In the genomic region with DNA sequence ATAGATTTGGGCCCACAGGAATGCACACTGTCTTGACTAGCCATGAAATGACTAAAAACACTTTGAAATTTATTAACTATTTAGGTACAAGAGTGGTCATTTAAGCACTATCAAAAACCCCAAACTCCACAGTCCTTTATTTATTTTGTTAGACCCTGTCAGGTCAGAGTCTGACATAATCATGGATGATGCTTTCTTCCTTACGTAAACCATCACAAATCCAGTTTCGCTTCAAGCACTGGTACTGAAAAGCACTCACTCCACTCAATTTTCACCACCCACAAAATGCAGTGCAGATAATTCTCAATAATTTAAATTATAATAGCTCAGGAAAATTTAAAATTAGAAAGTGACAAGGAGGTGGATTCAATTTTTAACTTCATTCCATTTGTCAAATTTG, we compare ENCODE assay signal across 22 cellular contexts.
"Had no signal": no experiment of that assay in that cellular context is flagged by ENCODE, and none has a peak within 500 bp of the region (broad histone marks: within the 10 kb centered on the region; RNA-seq: fewer than 3 reads in every experiment).

No MANE protein-coding gene starts in this region.

- H3K27me3 ChIP-seq: esophagus muscularis mucosa, sigmoid colon, spleen, testis, tibial artery had no signal

- H3K27ac ChIP-seq: coronary artery, esophagus muscularis mucosa, lower lobe of right lung, prostate gland, sigmoid colon, skin epidermis, spleen, testis, tibial artery had no signal

- H3K4me3 ChIP-seq: coronary artery, esophagus muscularis mucosa, lower lobe of right lung, mucosa of descending colon, prostate gland, sigmoid colon, skin epidermis, spleen, testis, tibial artery had no signal

- H3K4me1 ChIP-seq: prostate gland, testis had no signal

- H3K9me3 ChIP-seq: esophagus muscularis mucosa, lower lobe of right lung, mucosa of descending colon, prostate gland, sigmoid colon, spleen, testis, tibial artery had no signal

- H3K36me3 ChIP-seq: prostate gland, tibial artery had no signal

- DNase-seq: dermis blood vessel endothelial cell; effector memory CD4-positive, alpha-beta T cell; foreskin melanocyte; left cardiac atrium; left ventricle myocardium superior; lower lobe of right lung; mucosa of descending colon; naive B cell; right cardiac atrium; sigmoid colon; spleen; stimulated activated CD4-positive, alpha-beta T cell treated with anti-CD3 and anti-CD28 coated beads, Interleukin-4, amount 100 ng/mL, for 4 hours; stimulated activated naive CD8-positive, alpha-beta T cell treated with anti-CD3 and anti-CD28 coated beads, Interleukin-15, Interleukin-2, amounts not matched to agents 100 U/mL and 50 U/mL, for 24 hours; substantia nigra; testis; tibial artery had no signal

- ATAC-seq: left cardiac atrium; left ventricle myocardium superior; lower lobe of right lung; mucosa of descending colon; natural killer cell treated with Interleukin-12 subunit alpha and Interleukin-12 subunit beta and Interleukin-15 and Interleukin-18, amount 100 ng/mL, for 72 hours; right cardiac atrium; stimulated activated memory B cell treated with anti-CD40 and anti-IgM and Interleukin-4, amounts not matched to agents 10 μg/mL and 1 μg/mL and 100 μg/mL, for 72 hours; stimulated activated naive CD8-positive, alpha-beta T cell treated with anti-CD3 and anti-CD28 coated beads, Interleukin-15, Interleukin-2, amounts not matched to agents 100 U/mL and 50 U/mL, for 24 hours had no signal
